Comparison of ENCODE assay signal across 8 cellular contexts in genomic region chr9:129320575-129321311, GRCh38.
DNase-seq lines count a peak whose midpoint lies in the region; ATAC-seq, FAIRE-seq and TF ChIP-seq lines count a peak whose summit lies in the region.

No MANE protein-coding gene starts in this region.

- H3K27ac ChIP-seq in KMS-11 (peak overlapping the region; percentile 95), astrocyte (ENCODE audit: low read depth, low read length) (no peak overlapping the region), left ventricle myocardium inferior (replicated peaks) (peak overlapping the region; percentile 93), ovary (peak overlapping the region; percentile 88 to 94)

- H3K4me2 ChIP-seq in KMS-11 (peak overlapping the region; percentile 98), astrocyte (ENCODE audit: low read length) (peak overlapping the region; percentile 82)

- 12 to 14% (median 12%) methylated on average over 45 to 49 of the region's 49 CpGs for WGBS in ovary, 3 donors

- H3K27me3 ChIP-seq in KMS-11 (ENCODE audit: insufficient read depth, low read depth) (no peaks in the 10 kb centered on the region), astrocyte (ENCODE audit: insufficient read depth, low read length) (no peaks in the 10 kb centered on the region), left ventricle myocardium inferior (ENCODE audit: low read depth) (no peaks in the 10 kb centered on the region), ovary (no peaks in the 10 kb centered on the region)

- no peaks in the 10 kb centered on the region for H4K20me1 ChIP-seq in KMS-11 (ENCODE audit: insufficient read depth)
- no peaks in the 10 kb centered on the region for H4K20me1 ChIP-seq in astrocyte (ENCODE audit: insufficient read depth, low read length)

- peaks cover 2% of the 10 kb centered on the region for H3K9me3 Mint-ChIP-seq in astrocyte (ENCODE audit: unreplicated experiment)

- H3K36me3 Mint-ChIP-seq in astrocyte (ENCODE audit: low read depth, unreplicated experiment), result no peaks in the 10 kb centered on the region

- H3K36me3 ChIP-seq in KMS-11 (ENCODE audit: insufficient read depth) (no peaks in the 10 kb centered on the region), astrocyte (ENCODE audit: insufficient read depth, low read length) (no peaks in the 10 kb centered on the region), left ventricle myocardium inferior (no peaks in the 10 kb centered on the region), ovary (no peaks in the 10 kb centered on the region)

- H3K4me1 ChIP-seq in KMS-11 (ENCODE audit: low read depth, poor library complexity, severe bottlenecking), result peaks cover 62% of the 10 kb centered on the region
- peaks cover 25% of the 10 kb centered on the region for H3K4me1 ChIP-seq in astrocyte (ENCODE audit: insufficient read depth, low read length)
- peaks cover 86% of the 10 kb centered on the region for H3K4me1 ChIP-seq in left ventricle myocardium inferior
- peaks cover 35% of the 10 kb centered on the region for H3K4me1 ChIP-seq in ovary (ENCODE audit: insufficient read depth)

- peak overlapping the region; percentile 69 for H3K4me3 Mint-ChIP-seq in astrocyte (ENCODE audit: unreplicated experiment)

- H3K4me1 Mint-ChIP-seq in astrocyte (ENCODE audit: low read depth, unreplicated experiment), result peaks cover 22% of the 10 kb centered on the region

- ATAC-seq in GM18502 (IDR thresholded peaks at IDR 0.05; ENCODE audit: poor library complexity, unreplicated experiment) (peak; percentile 76), GM19328 (IDR thresholded peaks at IDR 0.05; ENCODE audit: unreplicated experiment) (no peak)

- H3K9me3 ChIP-seq in astrocyte (ENCODE audit: insufficient read depth, low read depth, low read length) (no peaks in the 10 kb centered on the region), left ventricle myocardium inferior (replicated peaks) (no peaks in the 10 kb centered on the region), ovary (no peaks in the 10 kb centered on the region)

- H3K27ac Mint-ChIP-seq in astrocyte (ENCODE audit: unreplicated experiment), result peak overlapping the region; percentile 92

- peak overlapping the region; percentile 80 for H3K9ac ChIP-seq in KMS-11
- H3K9ac ChIP-seq in astrocyte (ENCODE audit: low read length), result peak overlapping the region; percentile 67

- TF ChIP-seq EP300 in ovary (IDR thresholded peaks at IDR 0.05), result no peak

- no peak for TF ChIP-seq POLR2A in ovary (IDR thresholded peaks at IDR 0.05)

- H3K4me3 ChIP-seq in KMS-11 (IDR thresholded peaks at IDR 0.05; ENCODE audit: insufficient read depth, low read depth, low read length) (no peak overlapping the region), astrocyte (ENCODE audit: insufficient read depth, low read depth, low read length) (peak overlapping the region; percentile 36), left ventricle myocardium inferior (peak overlapping the region; percentile 68), ovary (peak overlapping the region; percentile 34)

- intact Hi-C loops in left ventricle myocardium inferior (cut with micrococcal nuclease) (no loop called here), ovary (cut with DNase I) (loop anchor here (5.0 to 10.0 kb wide), 5 partner anchors 143 to 294 kb away; partner anchors contain the start of gene IER5L (in 1 of the 4))

- peaks cover 4% of the 10 kb centered on the region for H3K27me3 Mint-ChIP-seq in astrocyte (ENCODE audit: low read depth, unreplicated experiment)

- H3K79me2 ChIP-seq in KMS-11 (ENCODE audit: insufficient read depth, low read depth) (no peaks in the 10 kb centered on the region), astrocyte (ENCODE audit: insufficient read depth, low read length) (no peaks in the 10 kb centered on the region)

- FAIRE-seq in astrocyte (lab: Jason Lieb, UNC), result peak; percentile 56

- DNase-seq in SKM-1 (lab: John Stamatoyannopoulos, UW; ENCODE audit: unreplicated experiment) (peak; percentile 87), astrocyte (ENCODE audit: low read depth) (peak; percentile 81), left ventricle myocardium inferior (peak; percentile 65), ovary (peak; percentile 62 to 84 (median 64)), NCI-H345 (lab: John Stamatoyannopoulos, UW) (no peak)

- TF ChIP-seq CTCF in KMS-11 (conservative IDR thresholded peaks at IDR 0.05; ENCODE audit: low read depth, low read length) (peak; percentile 47), astrocyte (IDR thresholded peaks at IDR 0.05; ENCODE audit: insufficient read depth, low read depth, low read length) (no peak), left ventricle myocardium inferior (IDR thresholded peaks at IDR 0.05; ENCODE audit: borderline replicate concordance) (peak; percentile 38), ovary (IDR thresholded peaks at IDR 0.05) (peak in 1 of 3 donors; percentile 26)

- H2AFZ ChIP-seq in KMS-11 (ENCODE audit: low read depth), result peak overlapping the region; percentile 29
- peak overlapping the region; percentile 87 for H2AFZ ChIP-seq in astrocyte (ENCODE audit: low read depth, low read length)
